Comparison of ENCODE assay signal across 8 cellular contexts in the genomic region with DNA sequence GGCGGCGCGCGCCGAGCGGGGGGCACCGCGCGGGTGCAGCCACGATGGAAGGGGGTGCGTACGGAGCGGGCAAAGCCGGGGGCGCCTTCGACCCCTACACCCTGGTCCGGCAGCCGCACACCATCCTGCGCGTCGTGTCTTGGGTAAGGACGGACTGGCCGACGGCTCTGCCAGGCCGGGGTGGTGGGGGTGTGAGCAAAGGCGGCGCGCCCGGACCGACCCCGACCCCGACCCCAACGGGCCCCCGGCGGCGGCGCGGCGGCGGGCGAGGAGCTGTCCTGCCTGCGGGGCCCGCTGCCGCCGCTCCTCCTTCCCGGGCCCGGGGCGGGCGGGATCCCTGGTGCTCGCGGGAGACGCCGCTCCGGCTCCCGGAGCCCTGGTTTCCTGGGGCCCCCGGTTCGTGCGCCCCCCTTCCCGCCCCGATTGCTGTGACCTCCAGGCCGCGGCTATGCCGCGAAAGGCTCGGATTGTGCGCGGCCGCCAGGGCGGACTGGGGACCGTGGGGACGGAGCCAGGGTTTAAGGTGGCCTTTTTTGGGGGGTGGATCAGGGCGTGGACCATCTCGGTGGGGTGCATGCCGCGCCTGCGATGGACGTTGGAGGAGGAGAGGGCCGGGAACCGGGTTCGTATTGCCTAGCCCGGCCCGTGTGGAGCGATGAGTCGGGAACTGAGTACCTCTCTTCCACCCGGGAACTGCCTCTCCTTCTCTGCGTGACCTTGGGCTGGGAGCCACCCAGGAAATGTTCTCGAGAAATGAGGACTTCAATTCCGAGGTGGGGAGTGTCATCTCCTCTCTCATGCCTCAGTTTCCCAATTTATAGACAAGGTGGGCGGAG. TPM values are rescaled to one million over a fixed set of nuclear protein-coding genes. Genes with fewer than 3 reads are reported as not detected.
DNase-seq lines count a peak whose midpoint lies in the region; ATAC-seq and TF ChIP-seq lines count a peak whose summit lies in the region.

A gene with protein sequence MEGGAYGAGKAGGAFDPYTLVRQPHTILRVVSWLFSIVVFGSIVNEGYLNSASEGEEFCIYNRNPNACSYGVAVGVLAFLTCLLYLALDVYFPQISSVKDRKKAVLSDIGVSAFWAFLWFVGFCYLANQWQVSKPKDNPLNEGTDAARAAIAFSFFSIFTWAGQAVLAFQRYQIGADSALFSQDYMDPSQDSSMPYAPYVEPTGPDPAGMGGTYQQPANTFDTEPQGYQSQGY (plus strand): TSS at position 25 of the 836 bp plus-strand sequence. CDS start 20 bp downstream, at position 45.

- no peaks in the 10 kb centered on the region for H3K9me3 ChIP-seq in CD8-positive, alpha-beta T cell (ENCODE audit: low read length)
- H3K9me3 ChIP-seq in Karpas-422 (ENCODE audit: low read length): no peaks in the 10 kb centered on the region
- H3K9me3 ChIP-seq in testis: no peaks in the 10 kb centered on the region

- no peaks in the 10 kb centered on the region for H4K20me1 ChIP-seq in Karpas-422 (ENCODE audit: insufficient read depth, low read depth, low read length)

- no peaks in the 10 kb centered on the region for H3K36me3 ChIP-seq in CD8-positive, alpha-beta T cell (ENCODE audit: insufficient read depth, low read length)
- H3K36me3 ChIP-seq in Karpas-422 (ENCODE audit: insufficient read depth, low read length) (no peaks in the 10 kb centered on the region), testis (ENCODE audit: low read depth, missing control alignments) (no peaks in the 10 kb centered on the region)

- peak within 1 kb of the TSS; percentile 51 for H3K27ac ChIP-seq in CD8-positive, alpha-beta T cell (ENCODE audit: low read depth, low read length)
- H3K27ac ChIP-seq in Karpas-422 (ENCODE audit: low read length) (peak within 1 kb of the TSS; percentile 94), testis (peak within 1 kb of the TSS; percentile 75 to 85)

- H3K4me3 Mint-ChIP-seq in CD8-positive, alpha-beta T cell: peak within 1 kb of the TSS; percentile 89

- H3K9me3 Mint-ChIP-seq in CD8-positive, alpha-beta T cell: no peaks in the 10 kb centered on the region

- H3K9ac ChIP-seq in Karpas-422 (ENCODE audit: low read length): peak within 1 kb of the TSS; percentile 83

- intact Hi-C loops in CD8-positive, alpha-beta T cell (cut with DNase I, micrococcal nuclease): loop anchor here (1.0 kb wide), 2 partner anchors 31 to 47 kb away; a partner anchor contains a TSS
- intact Hi-C loops in lower leg skin (cut with DNase I; ENCODE audit: low total_unique reads): loop anchor here (10.0 kb wide), 1 partner anchor 175 kb away; a partner anchor contains a TSS
- intact Hi-C loops in testis (cut with DNase I; ENCODE audit: low total_unique reads): no loop called here

- H3K4me1 ChIP-seq in CD8-positive, alpha-beta T cell (ENCODE audit: insufficient read depth, low read length): peaks cover 33% of the 10 kb centered on the region
- H3K4me1 ChIP-seq in Karpas-422 (ENCODE audit: low read length) (peaks cover 51% of the 10 kb centered on the region), testis (peaks cover 22% of the 10 kb centered on the region)

- DNase-seq in CD8-positive, alpha-beta T cell: peak in 1 of 7 experiments; percentile 18
- DNase-seq in Karpas-422: peak; percentile 58
- DNase-seq in cerebellar cortex (ENCODE audit: low spot score): peak; percentile 49
- DNase-seq in lower leg skin (ENCODE audit: low spot score in 2 of 2): no peak
- peak; percentile 58 for DNase-seq in testis
- DNase-seq in glomerular visceral epithelial cell (ENCODE audit: extremely low spot score): no peak
- DNase-seq in putamen (ENCODE audit: low spot score): no peak

- H3K36me3 Mint-ChIP-seq in CD8-positive, alpha-beta T cell: peaks cover 2% of the 10 kb centered on the region

- peaks cover 2% of the 10 kb centered on the region for H3K27me3 Mint-ChIP-seq in CD8-positive, alpha-beta T cell (ENCODE audit: low read depth)

- H3K4me2 ChIP-seq in Karpas-422 (ENCODE audit: low read depth, low read length, poor library complexity, severe bottlenecking): peak within 1 kb of the TSS; percentile 90

- CTCF ChIA-PET in CD8-positive, alpha-beta T cell (lab: Charles Lee): interaction anchor here (1.1 kb wide), 1 partner anchor 44 kb away, joined by 4 read pairs; no protein-coding TSS in a partner anchor

- no peaks in the 10 kb centered on the region for H3K27me3 ChIP-seq in CD8-positive, alpha-beta T cell (ENCODE audit: insufficient read depth, low read length)
- H3K27me3 ChIP-seq in Karpas-422 (ENCODE audit: low read length): no peaks in the 10 kb centered on the region
- no peaks in the 10 kb centered on the region for H3K27me3 ChIP-seq in testis

- no peaks in the 10 kb centered on the region for H3K9me2 ChIP-seq in Karpas-422 (replicated peaks; ENCODE audit: insufficient read depth, low read length)

- H2AFZ ChIP-seq in Karpas-422 (ENCODE audit: low read length): peak within 1 kb of the TSS; percentile 96

- H3K4me3 ChIP-seq in CD8-positive, alpha-beta T cell (ENCODE audit: low read depth, low read length): peak within 1 kb of the TSS; percentile 64
- peak within 1 kb of the TSS; percentile 85 for H3K4me3 ChIP-seq in Karpas-422 (ENCODE audit: low read length)
- H3K4me3 ChIP-seq in lower leg skin (ENCODE audit: low read depth, poor library complexity, severe bottlenecking): peak within 1 kb of the TSS; percentile 37
- H3K4me3 ChIP-seq in testis: peak within 1 kb of the TSS; percentile 81 to 84

- no peak for TF ChIP-seq CTCF in CD8-positive, alpha-beta T cell (IDR thresholded peaks at IDR 0.05)
- TF ChIP-seq CTCF in lower leg skin (IDR thresholded peaks at IDR 0.05): no peak
- no peak for TF ChIP-seq CTCF in testis (IDR thresholded peaks at IDR 0.05)

- no peak for TF ChIP-seq POLR2A in lower leg skin (IDR thresholded peaks at IDR 0.05)
- no peak for TF ChIP-seq POLR2A in testis (IDR thresholded peaks at IDR 0.05)

- H3K4me1 Mint-ChIP-seq in CD8-positive, alpha-beta T cell (ENCODE audit: low read depth): peaks cover 18% of the 10 kb centered on the region

- peaks cover 50% of the 10 kb centered on the region for H3K79me2 ChIP-seq in Karpas-422 (ENCODE audit: low read length)

- peak; percentile 20 for ATAC-seq in CD8-positive, alpha-beta T cell
- ATAC-seq in HG03565 (IDR thresholded peaks at IDR 0.05; ENCODE audit: unreplicated experiment): no peak

- H3K27ac Mint-ChIP-seq in CD8-positive, alpha-beta T cell: peak within 1 kb of the TSS; percentile 83

- POLR2A ChIA-PET in CD8-positive, alpha-beta T cell (lab: Charles Lee): interaction anchor here (1.0 to 2.6 kb wide), 3 partner anchors 16 to 179 kb away, joined by 3 to 14 read pairs (median 5); a partner anchor contains a TSS

- 1 to 2% methylated on average over 14 to 38 of the region's 89 CpGs for WGBS in lower leg skin, 2 donors
- 1% methylated on average over 30 to 63 of the region's 89 CpGs for WGBS in testis, 2 donors

RNA-seq across cellular contexts. Expression of the gene that starts here (rescaled TPM):
- 1 to 10 TPM; 1.9 to 2.6 TPM for total RNA-seq in CD8-positive, alpha-beta T cell
- 37.2 and 47.7 TPM in 2 replicates for total RNA-seq in Karpas-422 (2014; rRNA removed; shearing (Covaris generic); ENCODE audit: low replicate concordance)
- total RNA-seq in lower leg skin (10 to 100 TPM; 25.5 to 51.3 (median 38.9) TPM), testis (10 to 100 TPM; 20.4 to 32.5 TPM)
- 46.8 TPM for polyA plus RNA-seq in testis (ENCODE audit: insufficient read depth, low read depth, low replicate concordance)

Comparison
In these comparisons a context has a peak if more than half of its experiments do, and no peak if none do; other contexts are left out.
1. RNA of the gene that starts here (total RNA-seq): 37.2 to 47.7 TPM in Karpas-422, 25.5 to 51.3 TPM in lower leg skin and 20.4 to 32.5 TPM in testis; 1.9 to 2.6 TPM in CD8-positive, alpha-beta T cell; every median in the first group is over 4 times any median in the second.
2. DNase-seq: peak in Karpas-422 (single experiment), cerebellar cortex (single experiment) and testis (single experiment); none in lower leg skin (0 of 2), glomerular visceral epithelial cell (single experiment) and putamen (single experiment).
3. Peak in every context shown above with its lines, with median percentiles within 50 percentile points of each other: H3K27ac ChIP-seq and H3K4me3 ChIP-seq.